7 cellular contexts compared by ENCODE assay signal in genomic region chr12:11765817-11766794, GRCh38.
A peak's percentile ranks its signal among the peaks of the same experiment; 100 is the strongest.
DNase-seq lines count a peak whose midpoint lies in the region; ATAC-seq and TF ChIP-seq lines count a peak whose summit lies in the region.

No MANE protein-coding gene starts in this region.

- CTCF ChIA-PET in PC-3 (lab: Charles Lee): no interaction called here

- H3K4me1 ChIP-seq in suprapubic skin (peaks cover 48% of the 10 kb centered on the region), PC-3 (ENCODE audit: insufficient read depth, low read length) (no peaks in the 10 kb centered on the region)

- POLR2A ChIA-PET in PC-3 (lab: Charles Lee; ENCODE audit: unreplicated experiment): no interaction called here

- no peaks in the 10 kb centered on the region for H3F3A ChIP-seq in PC-3 (ENCODE audit: low read length, unreplicated experiment)

- no peak overlapping the region for H3K9ac ChIP-seq in PC-3 (ENCODE audit: low read length)

- H3K36me3 ChIP-seq in suprapubic skin (no peaks in the 10 kb centered on the region), PC-3 (ENCODE audit: low read depth, low read length) (no peaks in the 10 kb centered on the region)

- H3K27me3 Mint-ChIP-seq in natural killer cell (ENCODE audit: low read depth in 2 of 2): no peaks in the 10 kb centered on the region

- H3K4me3 ChIP-seq in suprapubic skin (peak overlapping the region; percentile 9), PC-3 (ENCODE audit: low read length) (no peak overlapping the region)

- intact Hi-C loops in natural killer cell (cut with micrococcal nuclease): no loop called here
- intact Hi-C loops in PC-3 (cut with micrococcal nuclease): no loop called here

- H3K27ac ChIP-seq in suprapubic skin (peak overlapping the region; percentile 66), PC-3 (ENCODE audit: low read length) (no peak overlapping the region)

- H4K20me1 ChIP-seq in PC-3 (ENCODE audit: low read length): no peaks in the 10 kb centered on the region

- 44% methylated on average over 19 of the region's 19 CpGs for WGBS in suprapubic skin

- no peaks in the 10 kb centered on the region for H3K9me2 ChIP-seq in PC-3 (replicated peaks; ENCODE audit: low read length)

- H3K27me3 ChIP-seq in suprapubic skin (no peaks in the 10 kb centered on the region), PC-3 (ENCODE audit: low read length) (no peaks in the 10 kb centered on the region)

- no peak for TF ChIP-seq CTCF in natural killer cell (IDR thresholded peaks at IDR 0.05)
- no peak for TF ChIP-seq CTCF in suprapubic skin (IDR thresholded peaks at IDR 0.05)
- no peak for TF ChIP-seq CTCF in PC-3 (conservative IDR thresholded peaks at IDR 0.05; ENCODE audit: low read depth, low read length)

- H2AFZ ChIP-seq in PC-3 (ENCODE audit: low read length): no peak overlapping the region

- peak overlapping the region in 1 of 2 donors; percentile 57 for H3K27ac Mint-ChIP-seq in natural killer cell

- ATAC-seq in HG03196 (IDR thresholded peaks at IDR 0.05; ENCODE audit: unreplicated experiment): peak; percentile 58
- peak in 2 of 3 donors; percentile 34 to 50 for ATAC-seq in natural killer cell
- ATAC-seq in PC-3: no peak

- no peaks in the 10 kb centered on the region for H3K79me2 ChIP-seq in PC-3 (ENCODE audit: low read length)

- no peak overlapping the region for H3K4me2 ChIP-seq in PC-3 (ENCODE audit: low read length)

- DNase-seq in activated CD4-positive, CD25-positive, alpha-beta regulatory T cell treated with anti-CD3 and anti-CD28 coated beads, Interleukin-2, amount 50 U/mL, for 72 hours: peak; percentile 59
- DNase-seq in dermis blood vessel endothelial cell: peak; percentile 79
- DNase-seq in natural killer cell: no peak
- no peak for DNase-seq in suprapubic skin (ENCODE audit: low spot score in 2 of 2)
- DNase-seq in PC-3: no peak

- no peak overlapping the region for H3K4me3 Mint-ChIP-seq in natural killer cell

- H3K9me3 Mint-ChIP-seq in natural killer cell: no peaks in the 10 kb centered on the region

- H3K4me1 Mint-ChIP-seq in natural killer cell: peaks cover 67 to 75% of the 10 kb centered on the region in 2 donors

- BruUV-seq in PC-3 (replicated peaks; lab: Mats Ljungman, UMichigan): no TSS peak

- H3K9me3 ChIP-seq in suprapubic skin (no peaks in the 10 kb centered on the region), PC-3 (ENCODE audit: low read length) (no peaks in the 10 kb centered on the region)

- no peaks in the 10 kb centered on the region for H3K36me3 Mint-ChIP-seq in natural killer cell

- TF ChIP-seq POLR2A in GM19193 (IDR thresholded peaks at IDR 0.05; ENCODE audit: extremely low read depth, insufficient read depth, insufficient read length): peak; percentile 53
- TF ChIP-seq POLR2A in suprapubic skin (IDR thresholded peaks at IDR 0.05): no peak

- no peak for TF ChIP-seq EP300 in suprapubic skin (IDR thresholded peaks at IDR 0.05)

Comparison
In these comparisons a context has a peak if more than half of its experiments do, and no peak if none do; other contexts are left out.
1. DNase-seq: peak in activated CD4-positive, CD25-positive, alpha-beta regulatory T cell treated with anti-CD3 and anti-CD28 coated beads, Interleukin-2, amount 50 U/mL, for 72 hours (single experiment) and dermis blood vessel endothelial cell (single experiment); none in natural killer cell (single experiment), suprapubic skin (0 of 2) and PC-3 (single experiment).